Comparison of ENCODE assay signal across 14 cellular contexts in genomic region chr15:43958894-43959330, GRCh38.
A peak's percentile ranks its signal among the peaks of the same experiment; 100 is the strongest.
DNase-seq lines count a peak whose midpoint lies in the region; ATAC-seq and TF ChIP-seq lines count a peak whose summit lies in the region.
"Had no signal": no experiment of that assay in that cellular context is flagged by ENCODE, and none has a peak within 500 bp of the region (broad histone marks: within the 10 kb centered on the region; RNA-seq: fewer than 3 reads in every experiment).

No MANE protein-coding gene starts in this region.

- H3K4me3 Mint-ChIP-seq in T-helper 2 cell treated with Interferon-gamma antibody and Interleukin-4, amounts not matched to agents 5 μg/mL and 100 μg/mL, for 36 hours = no peak overlapping the region
- H3K4me3 Mint-ChIP-seq: activated CD4-positive, alpha-beta T cell treated with anti-CD3 and anti-CD28 coated beads for 36 hours; activated naive CD4-positive, alpha-beta T cell treated with anti-CD3 and anti-CD28 coated beads for 36 hours had no signal

- ATAC-seq in HG03159 (IDR thresholded peaks at IDR 0.05; ENCODE audit: unreplicated experiment) (no peak), HG02678 (IDR thresholded peaks at IDR 0.05; ENCODE audit: unreplicated experiment) (no peak)
- ATAC-seq: activated CD4-positive, alpha-beta T cell treated with anti-CD3 and anti-CD28 coated beads for 36 hours had no signal

- H3K4me3 ChIP-seq in AG10803 (ENCODE audit: low read length) = no peak overlapping the region
- no peak overlapping the region for H3K4me3 ChIP-seq in choroid plexus epithelial cell (ENCODE audit: low read depth, low read length)
- H3K4me3 ChIP-seq: SJCRH30, uterus had no signal

- H3K9me3 Mint-ChIP-seq in T-helper 2 cell treated with Interferon-gamma antibody and Interleukin-4, amounts not matched to agents 5 μg/mL and 100 μg/mL, for 36 hours = no peaks in the 10 kb centered on the region
- H3K9me3 Mint-ChIP-seq: activated naive CD4-positive, alpha-beta T cell treated with anti-CD3 and anti-CD28 coated beads for 36 hours had no signal

- H3K4me1 Mint-ChIP-seq in T-helper 2 cell treated with Interferon-gamma antibody and Interleukin-4, amounts not matched to agents 5 μg/mL and 100 μg/mL, for 36 hours (ENCODE audit: low read depth) = no peaks in the 10 kb centered on the region

- H3K27me3 Mint-ChIP-seq in T-helper 2 cell treated with Interferon-gamma antibody and Interleukin-4, amounts not matched to agents 5 μg/mL and 100 μg/mL, for 36 hours (ENCODE audit: low read depth) = peaks cover 14% of the 10 kb centered on the region

- no peaks in the 10 kb centered on the region for H3K36me3 Mint-ChIP-seq in T-helper 2 cell treated with Interferon-gamma antibody and Interleukin-4, amounts not matched to agents 5 μg/mL and 100 μg/mL, for 36 hours (ENCODE audit: low read depth)

- TF ChIP-seq CTCF in AG10803 (conservative IDR thresholded peaks at IDR 0.05; ENCODE audit: low read length) = no peak
- TF ChIP-seq CTCF in choroid plexus epithelial cell (conservative IDR thresholded peaks at IDR 0.05; ENCODE audit: low read depth, low read length) = no peak

- DNase-seq in AG10803 (ENCODE audit: low read depth) (peak; percentile 88), HS-5 (ENCODE audit: low read depth) (peak; percentile 58), choroid plexus epithelial cell (ENCODE audit: low read depth) (peak; percentile 44), medulla oblongata (ENCODE audit: extremely low spot score) (peak; percentile 21), NCI-H82 (lab: John Stamatoyannopoulos, UW) (no peak)
- DNase-seq in T-helper 2 cell treated with Interferon-gamma antibody and Interleukin-4, amounts not matched to agents 5 μg/mL and 100 μg/mL, for 36 hours (ENCODE audit: low spot score) = no peak
- DNase-seq: activated CD4-positive, alpha-beta T cell treated with anti-CD3 and anti-CD28 coated beads for 36 hours; activated naive CD4-positive, alpha-beta T cell treated with anti-CD3 and anti-CD28 coated beads for 36 hours; Calu3; left cardiac atrium; SJCRH30; uterus had no signal

- no peak overlapping the region for H3K27ac Mint-ChIP-seq in T-helper 2 cell treated with Interferon-gamma antibody and Interleukin-4, amounts not matched to agents 5 μg/mL and 100 μg/mL, for 36 hours
- H3K27ac Mint-ChIP-seq: activated CD4-positive, alpha-beta T cell treated with anti-CD3 and anti-CD28 coated beads for 36 hours; activated naive CD4-positive, alpha-beta T cell treated with anti-CD3 and anti-CD28 coated beads for 36 hours had no signal

Comparison
In these comparisons a context has a peak if more than half of its experiments do, and no peak if none do; other contexts are left out.
1. DNase-seq: peak in AG10803 (single experiment), HS-5 (single experiment), choroid plexus epithelial cell (single experiment) and medulla oblongata (single experiment); none in NCI-H82 (single experiment) and T-helper 2 cell treated with Interferon-gamma antibody and Interleukin-4, amounts not matched to agents 5 μg/mL and 100 μg/mL, for 36 hours (single experiment).